In the genomic region with DNA sequence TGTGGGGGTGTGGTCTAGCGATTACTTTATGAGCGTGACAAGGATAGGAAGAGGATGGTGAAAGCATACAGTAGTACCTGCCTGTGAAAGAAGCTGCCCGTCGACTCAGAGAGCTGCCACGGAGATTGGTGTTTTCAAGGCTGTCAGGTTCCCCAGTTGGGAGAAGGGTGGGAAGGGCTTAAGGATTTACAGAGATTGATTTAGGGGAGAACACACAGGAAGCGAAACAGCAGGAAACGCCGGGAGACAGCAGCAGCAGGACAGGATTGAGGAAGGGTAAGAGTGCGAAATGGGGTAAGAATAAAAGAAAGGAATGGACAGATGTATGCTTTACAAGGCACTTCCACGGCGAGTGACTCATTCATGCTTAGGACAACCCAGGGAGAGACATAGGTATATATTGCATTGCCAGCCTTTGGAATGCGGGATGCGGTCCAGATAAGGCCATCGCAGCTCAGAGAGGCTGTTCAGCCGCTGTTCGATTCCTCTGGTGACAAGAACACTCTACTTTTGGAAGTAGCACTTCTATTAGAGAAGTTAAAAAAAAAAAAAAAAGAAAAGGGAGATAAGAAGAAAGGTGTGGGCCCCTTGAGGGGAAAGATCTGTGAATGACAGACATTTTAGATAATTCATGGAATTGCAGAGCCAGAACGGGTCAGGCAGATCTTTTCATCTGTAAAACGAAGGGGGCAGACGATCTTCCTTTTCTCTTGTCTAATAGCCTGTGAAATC, we compare ENCODE assay signal across 1 cellular context.
TF ChIP-seq lines count a peak whose summit lies in the region.

No MANE protein-coding gene starts in this region.

TF ChIP-seq in K562, 482 proteins besides CTCF, POLR2A, EP300 and RAD21 (continued from another document):
- peak; percentile 44; the same call in 1 of the 2 replicates for TF ChIP-seq ZBTB40 (IDR thresholded peaks at IDR 0.05)
- no peak for TF ChIP-seq ZBTB40 (CRISPR knock-in tag; IDR thresholded peaks at IDR 0.05)
- TF ChIP-seq HDAC1 (IDR thresholded peaks at IDR 0.05), result peak; percentile 39 to 53; a peak in 3 of 4 replicates
- peak; percentile 73 for TF ChIP-seq JUND (IDR thresholded peaks at IDR 0.05; ENCODE audit: borderline replicate concordance, low read depth, low read length)
- TF ChIP-seq JUND (tag; IDR thresholded peaks at IDR 0.05; ENCODE audit: borderline replicate concordance, low read depth, low read length), result no peak
- TF ChIP-seq ZBTB5 (IDR thresholded peaks at IDR 0.05), result no peak
- TF ChIP-seq MECOM (CRISPR knock-in tag; IDR thresholded peaks at IDR 0.05), result 0 out of 2 replicates have a peak, but pooled peaks have one; percentile 28
- TF ChIP-seq NR4A1 (CRISPR knock-in tag; IDR thresholded peaks at IDR 0.05), result no peak
- TF ChIP-seq NR4A1 (tag; IDR thresholded peaks at IDR 0.05), result no peak
- 0 out of 2 replicates have a peak, but pooled peaks have one; percentile 31 for TF ChIP-seq ZFP1 (CRISPR knock-in tag; IDR thresholded peaks at IDR 0.05)
- peak; percentile 37 for TF ChIP-seq NEUROD1 (IDR thresholded peaks at IDR 0.05; ENCODE audit: borderline replicate concordance, low read depth, low read length, partially characterized antibody)
- TF ChIP-seq EP400 (IDR thresholded peaks at IDR 0.05), result 0 out of 2 replicates have a peak, but pooled peaks have one; percentile 26
- TF ChIP-seq NKRF (IDR thresholded peaks at IDR 0.05; ENCODE audit: borderline replicate concordance), result peak; percentile 43; the same call in 1 of the 2 replicates
- 0 out of 3 replicates have a peak, but pooled peaks of 1 of the 2 experiments have one; percentile 7 for TF ChIP-seq CBX3 (IDR thresholded peaks at IDR 0.05; ENCODE audit: borderline replicate concordance in 1 of 2, low read length in 2 of 2)
- peak; percentile 58; the same call in 1 of the 2 replicates for TF ChIP-seq FOSL1 (tag; conservative IDR thresholded peaks at IDR 0.05)
- TF ChIP-seq HDAC3 (IDR thresholded peaks at IDR 0.05; ENCODE audit: borderline replicate concordance, partially characterized antibody), result no peak
- peak; percentile 69 for TF ChIP-seq DPF2 (IDR thresholded peaks at IDR 0.05)
- TF ChIP-seq TEAD4 (IDR thresholded peaks at IDR 0.05; ENCODE audit: low read length), result peak; percentile 37; the same call in 1 of the 2 replicates
- no peak for TF ChIP-seq TEAD4 (CRISPR knock-in tag; IDR thresholded peaks at IDR 0.05; ENCODE audit: borderline replicate concordance)
- no peak for TF ChIP-seq ATF1 (CRISPR knock-in tag; IDR thresholded peaks at IDR 0.05)
- 0 out of 2 replicates have a peak, but pooled peaks have one; percentile 19 for TF ChIP-seq ATF1 (tag; IDR thresholded peaks at IDR 0.05)
- TF ChIP-seq, protein P1, sequence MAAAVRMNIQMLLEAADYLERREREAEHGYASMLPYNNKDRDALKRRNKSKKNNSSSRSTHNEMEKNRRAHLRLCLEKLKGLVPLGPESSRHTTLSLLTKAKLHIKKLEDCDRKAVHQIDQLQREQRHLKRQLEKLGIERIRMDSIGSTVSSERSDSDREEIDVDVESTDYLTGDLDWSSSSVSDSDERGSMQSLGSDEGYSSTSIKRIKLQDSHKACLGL (CRISPR knock-in tag; IDR thresholded peaks at IDR 0.05; ENCODE audit: borderline replicate concordance, poor library complexity, severe bottlenecking), result no peak
- peak; percentile 51; the same call in 1 of the 2 replicates for TF ChIP-seq ARID1B (IDR thresholded peaks at IDR 0.05)
- 0 out of 2 replicates have a peak, but pooled peaks have one; percentile 1 for TF ChIP-seq GABPA (tag; conservative IDR thresholded peaks at IDR 0.05; ENCODE audit: low read depth)
- no peak for TF ChIP-seq CBFB (CRISPR knock-in tag; IDR thresholded peaks at IDR 0.05)
- TF ChIP-seq, protein P2, sequence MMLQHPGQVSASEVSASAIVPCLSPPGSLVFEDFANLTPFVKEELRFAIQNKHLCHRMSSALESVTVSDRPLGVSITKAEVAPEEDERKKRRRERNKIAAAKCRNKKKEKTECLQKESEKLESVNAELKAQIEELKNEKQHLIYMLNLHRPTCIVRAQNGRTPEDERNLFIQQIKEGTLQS (IDR thresholded peaks at IDR 0.05), result peak; percentile 56
- TF ChIP-seq, protein P2 (CRISPR knock-in tag; conservative IDR thresholded peaks at IDR 0.05), result no peak
- 0 out of 2 replicates have a peak, but pooled peaks have one; percentile 28 for TF ChIP-seq THRAP3 (IDR thresholded peaks at IDR 0.05; ENCODE audit: borderline replicate concordance)
- TF ChIP-seq ZFP36 (IDR thresholded peaks at IDR 0.05; ENCODE audit: low read depth, low read length, partially characterized antibody), result peak; percentile 60
- TF ChIP-seq PURB (CRISPR knock-in tag; IDR thresholded peaks at IDR 0.05; ENCODE audit: low read depth), result no peak
- peak; percentile 23; the same call in 1 of the 2 replicates for TF ChIP-seq ZEB2 (IDR thresholded peaks at IDR 0.05)
- TF ChIP-seq SMARCA5 (IDR thresholded peaks at IDR 0.05), result peak; percentile 60; the same call in 1 of the 2 replicates
- peak; percentile 52 for TF ChIP-seq SMARCE1 (IDR thresholded peaks at IDR 0.05)
- TF ChIP-seq ARNT (IDR thresholded peaks at IDR 0.05), result peak in 1 of 2 experiments; percentile 44; a peak in 1 of 4 replicates
- TF ChIP-seq, protein P3, sequence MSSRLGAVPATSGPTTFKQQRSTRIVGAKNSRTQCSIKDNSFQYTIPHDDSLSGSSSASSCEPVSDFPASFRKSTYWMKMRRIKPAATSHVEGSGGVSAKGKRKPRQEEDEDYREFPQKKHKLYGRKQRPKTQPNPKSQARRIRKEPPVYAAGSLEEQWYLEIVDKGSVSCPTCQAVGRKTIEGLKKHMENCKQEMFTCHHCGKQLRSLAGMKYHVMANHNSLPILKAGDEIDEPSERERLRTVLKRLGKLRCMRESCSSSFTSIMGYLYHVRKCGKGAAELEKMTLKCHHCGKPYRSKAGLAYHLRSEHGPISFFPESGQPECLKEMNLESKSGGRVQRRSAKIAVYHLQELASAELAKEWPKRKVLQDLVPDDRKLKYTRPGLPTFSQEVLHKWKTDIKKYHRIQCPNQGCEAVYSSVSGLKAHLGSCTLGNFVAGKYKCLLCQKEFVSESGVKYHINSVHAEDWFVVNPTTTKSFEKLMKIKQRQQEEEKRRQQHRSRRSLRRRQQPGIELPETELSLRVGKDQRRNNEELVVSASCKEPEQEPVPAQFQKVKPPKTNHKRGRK (tag; IDR thresholded peaks at IDR 0.05), result peak; percentile 94
- TF ChIP-seq SMARCA4 (IDR thresholded peaks at IDR 0.05), result peak; percentile 54
- TF ChIP-seq ZNF384 (IDR thresholded peaks at IDR 0.05; ENCODE audit: low read depth, low read length), result peak; percentile 41; the same call in 1 of the 2 replicates
- TF ChIP-seq HINFP (tag; conservative IDR thresholded peaks at IDR 0.05; ENCODE audit: low read depth), result peak; percentile 66; the same call in 1 of the 2 replicates
- TF ChIP-seq ETV1 (tag; conservative IDR thresholded peaks at IDR 0.05; ENCODE audit: low read depth), result no peak
- TF ChIP-seq MTA1 (IDR thresholded peaks at IDR 0.05; ENCODE audit: borderline replicate concordance), result 0 out of 2 replicates have a peak, but pooled peaks have one; percentile 39
